Comparison of ENCODE assay signal across 1 cellular context in genomic region chrX:48664156-48664555, GRCh38.
TF ChIP-seq lines count a peak whose summit lies in the region.

No MANE protein-coding gene starts in this region.

TF ChIP-seq in SK-N-SH, 30 proteins besides CTCF, POLR2A, EP300 and RAD21:
- no peak for TF ChIP-seq RCOR1 (IDR thresholded peaks at IDR 0.05; ENCODE audit: low read length)
- no peak for TF ChIP-seq USF1 (IDR thresholded peaks at IDR 0.05; ENCODE audit: borderline replicate concordance, low read depth)
- no peak for TF ChIP-seq POLR2AphosphoS5 (IDR thresholded peaks at IDR 0.05; ENCODE audit: low read depth, low read length)
- no peak for TF ChIP-seq GABPA (IDR thresholded peaks at IDR 0.05; ENCODE audit: low read depth)
- TF ChIP-seq USF2 (IDR thresholded peaks at IDR 0.05; ENCODE audit: borderline replicate concordance, low read depth, low read length): no peak
- no peak for TF ChIP-seq YY1 (IDR thresholded peaks at IDR 0.05; ENCODE audit: low read depth)
- no peak for TF ChIP-seq RFX5 (IDR thresholded peaks at IDR 0.05; ENCODE audit: low read length)
- TF ChIP-seq FOSL2 (IDR thresholded peaks at IDR 0.05; ENCODE audit: borderline replicate concordance, low read depth): no peak
- TF ChIP-seq PBX3 (IDR thresholded peaks at IDR 0.05): no peak
- TF ChIP-seq FOXJ3 (CRISPR knock-in tag; IDR thresholded peaks at IDR 0.05): no peak
- TF ChIP-seq MAX (IDR thresholded peaks at IDR 0.05; ENCODE audit: low read depth): no peak
- no peak for TF ChIP-seq ELF1 (IDR thresholded peaks at IDR 0.05)
- TF ChIP-seq GATA2 (CRISPR knock-in tag; IDR thresholded peaks at IDR 0.05): no peak
- TF ChIP-seq MEF2A (IDR thresholded peaks at IDR 0.05; ENCODE audit: borderline replicate concordance, low read depth): no peak
- no peak for TF ChIP-seq JUND (IDR thresholded peaks at IDR 0.05)
- TF ChIP-seq TAF1 (IDR thresholded peaks at IDR 0.05; ENCODE audit: borderline replicate concordance, low read depth, low read length): no peak
- no peak for TF ChIP-seq MXI1 (IDR thresholded peaks at IDR 0.05; ENCODE audit: low read depth, low read length)
- TF ChIP-seq EZH2phosphoT487 (IDR thresholded peaks at IDR 0.05; ENCODE audit: borderline replicate concordance, low read depth): no peak
